In the genomic region with DNA sequence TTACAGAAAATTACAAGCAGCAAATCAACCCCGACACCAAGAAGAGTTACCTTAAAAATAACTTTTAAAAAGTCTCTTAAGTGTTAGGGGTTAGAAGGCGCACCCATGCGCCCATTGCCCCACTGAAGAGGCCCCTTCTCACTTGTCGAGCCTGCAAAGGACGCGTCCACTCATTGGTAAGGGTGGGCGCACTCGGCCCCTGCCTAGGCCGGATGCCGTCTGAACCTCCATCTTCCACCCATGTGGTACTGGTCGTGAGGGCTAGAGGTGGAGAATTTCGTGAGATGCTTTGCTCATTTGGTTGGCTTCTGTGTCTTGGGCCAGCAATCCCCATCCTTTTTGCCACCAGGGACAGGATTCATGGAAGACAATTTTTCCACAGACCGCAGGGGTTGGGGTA, we compare ENCODE assay signal across 25 cellular contexts. TPM values are rescaled to one million over a fixed set of nuclear protein-coding genes. Genes with fewer than 3 reads are reported as not detected.
"Had no signal": no experiment of that assay in that cellular context is flagged by ENCODE, and none has a peak within 500 bp of the region (broad histone marks: within the 10 kb centered on the region; RNA-seq: fewer than 3 reads in every experiment).

No MANE protein-coding gene starts in this region.

- H3K27ac ChIP-seq: dorsolateral prefrontal cortex, esophagus muscularis mucosa, prostate gland, right atrium auricular region, stomach, suprapubic skin, tibial nerve, vagina had no signal

- H3K36me3 ChIP-seq: esophagus muscularis mucosa, prostate gland, right atrium auricular region, stomach, suprapubic skin, tibial nerve, vagina had no signal

- H3K27me3 ChIP-seq: dorsolateral prefrontal cortex, right atrium auricular region, tibial nerve, vagina had no signal

- H3K4me3 ChIP-seq: dorsolateral prefrontal cortex, esophagus muscularis mucosa, prostate gland, right atrium auricular region, stomach, suprapubic skin, tibial nerve, vagina had no signal

- H3K4me1 ChIP-seq: suprapubic skin, vagina had no signal

- H3K9me3 ChIP-seq: esophagus muscularis mucosa, prostate gland, right atrium auricular region, stomach, suprapubic skin, tibial nerve, vagina had no signal

- FAIRE-seq: colon, frontal cortex, TTC549 had no signal

- ATAC-seq: activated T-cell treated with anti-CD3 and anti-CD28 coated beads, Interleukin-2, amount 50 U/mL, for 4 hours; effector memory CD8-positive, alpha-beta T cell; stimulated activated memory B cell treated with anti-CD40 and anti-IgM and Interleukin-4, amounts not matched to agents 10 μg/mL and 1 μg/mL and 100 μg/mL, for 72 hours; T-cell had no signal

- DNase-seq: activated T-cell treated with anti-CD3 and anti-CD28 coated beads, Interleukin-2, amount 50 U/mL, for 4 hours; amygdala; caudate nucleus; effector memory CD8-positive, alpha-beta T cell; hippocampal formation; naive B cell; stimulated activated CD4-positive, alpha-beta T cell treated with anti-CD3 and anti-CD28 coated beads, Interleukin-1b, Interleukin-23, amount 100 ng/mL, for 48 hours; stomach; T-cell had no signal

RNA-seq across cellular contexts. Expression of a gene that starts 27.5 kb away (rescaled TPM):
- total RNA-seq: activated T-helper 2 cell treated with anti-CD3 and anti-CD28 coated beads, Interferon-gamma antibody, Interleukin-2, Interleukin-4, amounts not matched to agents 10 μg/mL and 5 μg/mL and 100 μg/mL, durations not matched to agents 14 hours and 24 hours and 36 hours; esophagus muscularis mucosa; mucosa of gallbladder; neural crest cell; osteocyte; suprapubic skin; T-cell; tibial nerve; vagina had no signal
- polyA plus RNA-seq: liver had no signal
